In the genomic region with DNA sequence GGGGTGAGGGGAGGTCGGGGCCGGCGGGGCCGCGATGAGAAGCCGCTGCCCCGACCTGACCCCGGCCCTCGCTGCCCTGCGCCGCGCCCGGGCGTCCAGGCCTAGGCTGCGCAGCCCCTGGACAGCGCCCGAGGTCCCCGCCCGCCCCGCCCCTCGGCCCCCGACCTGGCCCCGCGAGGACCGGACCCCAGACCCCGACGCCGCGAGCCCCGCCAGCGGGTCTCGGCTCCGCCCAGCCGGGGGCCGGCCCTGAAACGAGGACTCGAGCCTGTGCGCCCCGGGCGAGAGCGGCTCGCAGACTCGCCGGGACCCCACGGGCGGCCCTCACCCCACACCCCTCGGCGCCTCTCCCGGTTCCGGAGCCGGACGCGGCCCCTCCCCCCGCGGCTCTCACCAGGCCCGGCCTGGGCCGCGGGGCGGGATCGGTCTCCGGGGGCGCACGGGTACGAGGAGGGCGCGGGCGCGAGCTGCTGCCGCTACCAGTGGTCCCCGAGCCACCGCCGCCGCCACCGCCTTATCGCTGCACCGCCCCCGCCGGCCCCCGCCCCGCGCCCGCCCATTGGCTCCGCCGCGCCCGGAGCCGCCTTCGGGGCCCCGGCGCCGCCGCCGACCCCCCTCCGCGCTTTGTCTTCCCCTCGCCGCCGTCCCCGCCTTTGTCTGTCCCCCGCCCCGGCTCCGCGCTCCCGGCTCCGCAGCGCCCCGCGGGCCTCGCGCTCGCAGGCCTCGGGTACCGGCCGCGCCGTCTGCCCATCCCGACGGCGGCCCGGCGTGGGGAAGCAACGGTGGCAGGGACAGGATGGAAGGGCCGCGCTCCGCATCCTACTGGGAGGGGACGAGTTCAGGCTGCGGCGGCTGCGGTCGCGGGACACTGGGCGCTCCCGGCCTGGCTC, we compare ENCODE assay signal across 8 cellular contexts. TPM values are rescaled to one million over a fixed set of nuclear protein-coding genes. Genes with fewer than 3 reads are reported as not detected.
DNase-seq lines count a peak whose midpoint lies in the region; ATAC-seq and TF ChIP-seq lines count a peak whose summit lies in the region.

Gene LIMD2 (minus strand): TSS at position 488 of the 890 bp plus-strand sequence. CDS start 827 bp downstream, outside the sequence.

- TF ChIP-seq POLR2A in uterus (IDR thresholded peaks at IDR 0.05) = no peak

- no peak for TF ChIP-seq CTCF in cardiac muscle cell (IDR thresholded peaks at IDR 0.05; ENCODE audit: low read depth, low read length)
- TF ChIP-seq CTCF in psoas muscle (IDR thresholded peaks at IDR 0.05) = no peak
- TF ChIP-seq CTCF in uterus (IDR thresholded peaks at IDR 0.05) = no peak

- no peaks in the 10 kb centered on the region for H3K9me3 ChIP-seq in SJCRH30 (replicated peaks)
- H3K9me3 ChIP-seq in cardiac muscle cell (ENCODE audit: low read depth) = no peaks in the 10 kb centered on the region
- H3K9me3 ChIP-seq in psoas muscle = no peaks in the 10 kb centered on the region
- H3K9me3 ChIP-seq in uterus = no peaks in the 10 kb centered on the region

- H3K4me1 ChIP-seq in SJCRH30 (no peaks in the 10 kb centered on the region; the same call in 1 of the 2 replicates), cardiac muscle cell (ENCODE audit: low read depth) (no peaks in the 10 kb centered on the region), psoas muscle (peaks cover 23% of the 10 kb centered on the region), uterus (peaks cover 0 to 10% of the 10 kb centered on the region in 2 donors)

- ATAC-seq in psoas muscle = peak in 2 of 4 donors; percentile 20 to 21

- peak; percentile 80 for DNase-seq in NK-92 treated with Interleukin-12 subunit alpha and Interleukin-12 subunit beta, amount 100 ng/mL, for 24 hours (lab: John Stamatoyannopoulos, UW)
- DNase-seq in NK-92 (lab: John Stamatoyannopoulos, UW; ENCODE audit: unreplicated experiment) (no peak), HPDE6-E6E7 (ENCODE audit: extremely low spot score) (peak; percentile 38), SJCRH30 (peak; percentile 63 to 66), cardiac muscle cell (ENCODE audit: low read depth in 1 of 2, low spot score in 1 of 2) (peak; percentile 55 to 72), psoas muscle (peak; percentile 63 to 77), uterus (peak; percentile 42 to 54)
- peak; percentile 49 to 94 (median 76) for DNase-seq in activated naive CD4-positive, alpha-beta T cell (lab: John Stamatoyannopoulos, UW)

- 0 to 1% (median 0%) methylated on average over 51 to 132 of the region's 133 CpGs for WGBS in psoas muscle, 3 donors

- intact Hi-C loops in psoas muscle (cut with DNase I) = loop anchor here in 1 of 2 donors (5.0 kb wide), 1 partner anchor 137 kb away; no protein-coding TSS in a partner anchor
- intact Hi-C loops in uterus (cut with DNase I; ENCODE audit: low total_unique reads) = no loop called here

- peak within 1 kb of the TSS; percentile 97 for H3K4me3 ChIP-seq in SJCRH30
- peak within 1 kb of the TSS; percentile 79 for H3K4me3 ChIP-seq in cardiac muscle cell
- H3K4me3 ChIP-seq in psoas muscle = peak within 1 kb of the TSS; percentile 67
- H3K4me3 ChIP-seq in uterus = peak within 1 kb of the TSS; percentile 2 to 64

- no peaks in the 10 kb centered on the region for H3K36me3 ChIP-seq in SJCRH30
- H3K36me3 ChIP-seq in cardiac muscle cell = no peaks in the 10 kb centered on the region
- peaks cover 0 to 33% of the 10 kb centered on the region in 2 donors for H3K36me3 ChIP-seq in psoas muscle (ENCODE audit: insufficient read depth in 1 of 2, low read depth in 1 of 2)
- no peaks in the 10 kb centered on the region for H3K36me3 ChIP-seq in uterus

- H3K27me3 ChIP-seq in SJCRH30 (no peaks in the 10 kb centered on the region), cardiac muscle cell (no peaks in the 10 kb centered on the region), psoas muscle (ENCODE audit: insufficient read depth in 3 of 3, low read length in 2 of 3) (peaks cover 0 to 28% (median 0%) of the 10 kb centered on the region in 3 donors), uterus (no peaks in the 10 kb centered on the region)

- H3K27ac ChIP-seq in SJCRH30 = peak within 1 kb of the TSS; percentile 67
- H3K27ac ChIP-seq in cardiac muscle cell = peak within 1 kb of the TSS; percentile 37
- peak within 1 kb of the TSS; percentile 46 for H3K27ac ChIP-seq in psoas muscle
- H3K27ac ChIP-seq in uterus = peak within 1 kb of the TSS; percentile 31 to 73

RNA-seq across cellular contexts. Expression of gene LIMD2, which starts in this region (rescaled TPM):
- 23.1 and 23.2 TPM in 2 replicates for total RNA-seq in SJCRH30 (2014; rRNA removed; shearing (Covaris generic))
- total RNA-seq in cardiac muscle cell = 58.8 and 76.3 TPM in 2 replicates
- 58.6 and 74.1 TPM in 2 replicates for polyA plus RNA-seq in cardiac muscle cell
- 1 to 10 TPM; 2.1 to 4.4 (median 2.8) TPM for total RNA-seq in psoas muscle
- polyA plus RNA-seq in psoas muscle = 1 to 10 TPM in 2 of 3 donors, under 1 TPM in 1; 0.95 to 2.7 (median 2.2) TPM
- total RNA-seq in uterus = 10 to 100 TPM in 3 of 4 donors, 1 to 10 TPM in 1; 3.8 to 23.2 (median 11.8) TPM

Comparison
In these comparisons a context has a peak if more than half of its experiments do, and no peak if none do; other contexts are left out.
1. RNA of gene LIMD2 (polyA plus RNA-seq): 58.6 to 74.1 TPM in cardiac muscle cell; 0.95 to 2.7 TPM in psoas muscle; every median in the first group is over 10 times any median in the second.
2. H3K4me3 ChIP-seq: peak in every context shown above with its lines; median percentile 97 in SJCRH30; 79 in cardiac muscle cell; 67 in psoas muscle; 33 in uterus.
3. Peak in every context shown above with its lines, with median percentiles within 50 percentile points of each other: H3K27ac ChIP-seq.